8 cellular contexts compared by ENCODE assay signal in the genomic region with DNA sequence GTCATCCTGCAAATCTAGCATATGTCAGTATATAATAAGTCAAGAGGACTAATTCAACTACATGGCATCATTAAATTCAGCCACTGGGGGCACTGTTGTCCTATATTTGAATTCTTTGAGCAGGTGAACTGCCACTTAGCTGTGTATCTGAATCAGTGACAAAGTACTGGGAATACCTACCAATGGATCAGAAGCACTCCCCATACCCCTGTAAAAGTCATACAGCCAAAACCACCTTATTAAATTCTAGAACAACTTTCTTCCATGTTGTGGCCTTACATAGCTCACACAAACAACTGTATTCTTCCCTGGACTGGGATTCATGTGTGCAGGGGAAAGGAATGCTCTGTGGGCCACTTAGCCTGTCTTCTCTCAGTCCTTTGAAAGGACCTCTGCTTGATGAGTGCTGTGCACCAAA. TPM values are rescaled to one million over a fixed set of nuclear protein-coding genes. Genes with fewer than 3 reads are reported as not detected.
A peak's percentile ranks its signal among the peaks of the same experiment; 100 is the strongest.
DNase-seq lines count a peak whose midpoint lies in the region; ATAC-seq, FAIRE-seq and TF ChIP-seq lines count a peak whose summit lies in the region.

No MANE protein-coding gene starts in this region.

- DNase-seq in A673 (ENCODE audit: low spot score), result peak; percentile 88
- DNase-seq in NCI-H526 treated with DMSO at 0.1 percent for 48 hours (lab: John Stamatoyannopoulos, UW), result peak; percentile 67
- peak; percentile 84 for DNase-seq in activated CD8-positive, alpha-beta T cell treated with anti-CD3 and anti-CD28 coated beads, Interleukin-2, amount 10 ng/mL, durations not matched to agents 7 days and 5 days
- DNase-seq in H1 (ENCODE audit: low read depth in 1 of 2, low spot score in 2 of 2), result peak; percentile 43 to 81
- peak; percentile 51 for DNase-seq in middle frontal gyrus (ENCODE audit: extremely low spot score, low spot score)
- peak; percentile 42 for DNase-seq in stimulated activated naive B cell treated with anti-CD40 and anti-IgM and Interleukin-4, amounts not matched to agents 10 μg/mL and 1 μg/mL and 100 μg/mL, for 72 hours

- 0 out of 2 replicates have a peak overlapping the region, but pooled peaks have one; percentile 69 for H2BK12ac ChIP-seq in H1 (ENCODE audit: low read depth, low read length)

- H2AFZ ChIP-seq in H1 (ENCODE audit: low read length), result no peak overlapping the region

- H3K23me2 ChIP-seq in H1 (ENCODE audit: low read depth, low read length), result no peaks in the 10 kb centered on the region

- TF ChIP-seq CTCF in A673 (conservative IDR thresholded peaks at IDR 0.05; ENCODE audit: low read depth, low read length), result peak; percentile 83
- peak in 2 of 3 experiments; percentile 64 to 75; a peak in 3 of 4 replicates for TF ChIP-seq CTCF in H1 (IDR thresholded peaks at IDR 0.05; ENCODE audit: control extremely low read depth in 1 of 3, insufficient read depth in 1 of 3, low read depth in 1 of 3, low read length in 3 of 3)

- H3K36me3 Mint-ChIP-seq in activated CD8-positive, alpha-beta T cell treated with anti-CD3 and anti-CD28 coated beads, Interleukin-2, amount 10 ng/mL, durations not matched to agents 7 days and 5 days (ENCODE audit: low read depth), result peaks cover 4% of the 10 kb centered on the region
- peaks cover 0 to 1% of the 10 kb centered on the region in 2 donors for H3K36me3 Mint-ChIP-seq in stimulated activated naive B cell treated with anti-CD40 and anti-IgM and Interleukin-4, amounts not matched to agents 10 μg/mL and 1 μg/mL and 100 μg/mL, for 72 hours

- no peaks in the 10 kb centered on the region for H4K20me1 ChIP-seq in H1 (replicated peaks in 1 of 2; ENCODE audit: control insufficient read depth in 1 of 2, insufficient read depth in 2 of 2, low read length in 2 of 2)

- no peak overlapping the region for H3K4me2 ChIP-seq in H1 (ENCODE audit: insufficient read depth in 1 of 2, low read depth in 2 of 2, low read length in 2 of 2)

- no peaks in the 10 kb centered on the region for H3K79me1 ChIP-seq in H1 (ENCODE audit: low read depth, low read length)

- H3K27ac Mint-ChIP-seq in activated CD8-positive, alpha-beta T cell treated with anti-CD3 and anti-CD28 coated beads, Interleukin-2, amount 10 ng/mL, durations not matched to agents 7 days and 5 days, result no peak overlapping the region
- H3K27ac Mint-ChIP-seq in stimulated activated naive B cell treated with anti-CD40 and anti-IgM and Interleukin-4, amounts not matched to agents 10 μg/mL and 1 μg/mL and 100 μg/mL, for 72 hours, result no peak overlapping the region

- H3K27me3 Mint-ChIP-seq in activated CD8-positive, alpha-beta T cell treated with anti-CD3 and anti-CD28 coated beads, Interleukin-2, amount 10 ng/mL, durations not matched to agents 7 days and 5 days (ENCODE audit: low read depth), result no peaks in the 10 kb centered on the region
- peaks cover 14 to 37% of the 10 kb centered on the region in 2 donors for H3K27me3 Mint-ChIP-seq in stimulated activated naive B cell treated with anti-CD40 and anti-IgM and Interleukin-4, amounts not matched to agents 10 μg/mL and 1 μg/mL and 100 μg/mL, for 72 hours

- peak; percentile 73 for FAIRE-seq in H1 (lab: Jason Lieb, UNC)

- H3K4me1 Mint-ChIP-seq in activated CD8-positive, alpha-beta T cell treated with anti-CD3 and anti-CD28 coated beads, Interleukin-2, amount 10 ng/mL, durations not matched to agents 7 days and 5 days (ENCODE audit: low read depth), result peaks cover 21% of the 10 kb centered on the region
- no peaks in the 10 kb centered on the region for H3K4me1 Mint-ChIP-seq in stimulated activated naive B cell treated with anti-CD40 and anti-IgM and Interleukin-4, amounts not matched to agents 10 μg/mL and 1 μg/mL and 100 μg/mL, for 72 hours

- H3K27me3 ChIP-seq in A673 (replicated peaks; ENCODE audit: insufficient read depth, low read depth, low read length, poor library complexity) (no peaks in the 10 kb centered on the region), H1 (replicated peaks in 1 of 4; ENCODE audit: control insufficient read depth in 3 of 4, extremely low read depth in 1 of 4, insufficient read depth in 3 of 4, low read length in 3 of 4) (no peaks in the 10 kb centered on the region)

- H2BK120ac ChIP-seq in H1 (replicated peaks; ENCODE audit: low read depth, low read length), result no peak overlapping the region

- no peak for TF ChIP-seq POLR2A in H1 (IDR thresholded peaks at IDR 0.05; ENCODE audit: control extremely low read depth in 1 of 2, low read depth in 2 of 2, low read length in 2 of 2)

- H3K14ac ChIP-seq in H1 (ENCODE audit: insufficient read length), result no peak overlapping the region

- H3K27ac ChIP-seq in A673 (ENCODE audit: low read depth, low read length, poor library complexity, severe bottlenecking) (peak overlapping the region; percentile 67), H1 (ENCODE audit: low read depth, low read length) (no peak overlapping the region)

- H2AK5ac ChIP-seq in H1 (ENCODE audit: low read depth, low read length), result no peak overlapping the region

- no peak overlapping the region for H3K56ac ChIP-seq in H1 (replicated peaks; ENCODE audit: insufficient read length, low read depth, low read length)

- H4K5ac ChIP-seq in H1 (ENCODE audit: insufficient read length, low read depth, low read length), result no peak overlapping the region

- no peaks in the 10 kb centered on the region for H3K79me2 ChIP-seq in H1 (ENCODE audit: control insufficient read depth in 1 of 2, insufficient read depth in 2 of 2, low read length in 2 of 2)

- no peak overlapping the region for H2BK5ac ChIP-seq in H1 (ENCODE audit: low read depth, low read length)

- no peak overlapping the region for H3K9ac ChIP-seq in H1 (replicated peaks in 1 of 4; ENCODE audit: extremely low read depth in 1 of 4, low read depth in 3 of 4, low read length in 3 of 4)

- H3K36me3 ChIP-seq in A673 (ENCODE audit: insufficient read depth, low read length, poor library complexity, severe bottlenecking) (peaks cover 36% of the 10 kb centered on the region), H1 (ENCODE audit: control insufficient read depth in 2 of 4, insufficient read depth in 4 of 4, low read length in 3 of 4) (no peaks in the 10 kb centered on the region)

- no peak overlapping the region for H3K23ac ChIP-seq in H1 (ENCODE audit: insufficient read length)

- no peak overlapping the region for H3K18ac ChIP-seq in H1 (ENCODE audit: extremely low read depth, low read length)

- peak; percentile 79 to 87 for TF ChIP-seq RAD21 in H1 (IDR thresholded peaks at IDR 0.05 in 1 of 2, conservative IDR thresholded peaks at IDR 0.05 in 1 of 2; ENCODE audit: low read depth in 2 of 2, low read length in 2 of 2)

- no peak overlapping the region for H4K91ac ChIP-seq in H1 (replicated peaks; ENCODE audit: insufficient read length, low read length)

- no peak overlapping the region for H3K4me3 ChIP-seq in A673 (ENCODE audit: low read depth, low read length, poor library complexity, severe bottlenecking)
- no peak overlapping the region for H3K4me3 ChIP-seq in H1 (ENCODE audit: extremely low read depth in 1 of 4, insufficient read depth in 2 of 4, low read depth in 3 of 4, low read length in 4 of 4)

- no peak overlapping the region for H3K4me3 Mint-ChIP-seq in activated CD8-positive, alpha-beta T cell treated with anti-CD3 and anti-CD28 coated beads, Interleukin-2, amount 10 ng/mL, durations not matched to agents 7 days and 5 days
- no peak overlapping the region for H3K4me3 Mint-ChIP-seq in stimulated activated naive B cell treated with anti-CD40 and anti-IgM and Interleukin-4, amounts not matched to agents 10 μg/mL and 1 μg/mL and 100 μg/mL, for 72 hours

- H3K9me3 ChIP-seq in A673 (ENCODE audit: low read depth, low read length, poor library complexity, severe bottlenecking), result no peaks in the 10 kb centered on the region
- H3K9me3 ChIP-seq in H1 (ENCODE audit: insufficient read depth in 2 of 2, low read depth in 1 of 2, low read length in 1 of 2), result peaks cover 0 to 2% of the 10 kb centered on the region in 2 experiments; a peak in 1 of 4 replicates

- H3K4ac ChIP-seq in H1 (replicated peaks; ENCODE audit: insufficient read length, low read depth, low read length), result no peak overlapping the region

- H2BK15ac ChIP-seq in H1 (ENCODE audit: low read length), result no peak overlapping the region

- POLR2A ChIA-PET in A673 (lab: Charles Lee; ENCODE audit: low non-redundant PET) (no interaction called here), H1 (lab: Charles Lee; ENCODE audit: partially characterized antibody) (interaction anchor here (0.6 to 1.3 kb wide), 4 partner anchors 16 to 35 kb away, joined by 3 read pairs; no protein-coding TSS in a partner anchor)
- POLR2A ChIA-PET in activated CD8-positive, alpha-beta T cell treated with anti-CD3 and anti-CD28 coated beads, Interleukin-2, amount 10 ng/mL, durations not matched to agents 7 days and 5 days (lab: Charles Lee), result interaction anchor here (0.9 kb wide), 1 partner anchor 135 kb away, joined by 4 read pairs; no protein-coding TSS in a partner anchor

- H2BK20ac ChIP-seq in H1 (ENCODE audit: low read length), result peak overlapping the region; percentile 28; the same call in 1 of the 2 replicates

- peak; percentile 87 for ATAC-seq in GM18511 (IDR thresholded peaks at IDR 0.05; ENCODE audit: unreplicated experiment)
- ATAC-seq in HG03280 (IDR thresholded peaks at IDR 0.05; ENCODE audit: unreplicated experiment), result peak; percentile 78
- ATAC-seq in activated CD8-positive, alpha-beta T cell treated with anti-CD3 and anti-CD28 coated beads, Interleukin-2, amount 10 ng/mL, durations not matched to agents 7 days and 5 days, result peak; percentile 78
- peak; percentile 81 for ATAC-seq in stimulated activated naive B cell treated with anti-CD40 and anti-IgM and Interleukin-4, amounts not matched to agents 10 μg/mL and 1 μg/mL and 100 μg/mL, for 72 hours (replicated peaks)

- H3K9me3 Mint-ChIP-seq in activated CD8-positive, alpha-beta T cell treated with anti-CD3 and anti-CD28 coated beads, Interleukin-2, amount 10 ng/mL, durations not matched to agents 7 days and 5 days (ENCODE audit: insufficient read depth), result no peaks in the 10 kb centered on the region
- peaks cover 0 to 2% of the 10 kb centered on the region in 2 donors for H3K9me3 Mint-ChIP-seq in stimulated activated naive B cell treated with anti-CD40 and anti-IgM and Interleukin-4, amounts not matched to agents 10 μg/mL and 1 μg/mL and 100 μg/mL, for 72 hours

- H3K4me1 ChIP-seq in A673 (ENCODE audit: insufficient read depth, low read length, poor library complexity, severe bottlenecking) (no peaks in the 10 kb centered on the region), H1 (replicated peaks in 1 of 4; ENCODE audit: control insufficient read depth in 3 of 4, insufficient read depth in 4 of 4, low read length in 3 of 4) (peaks cover 0 to 3% (median 0%) of the 10 kb centered on the region in 4 experiments; a peak in 2 of 7 replicates)

- CTCF ChIA-PET in A673 (lab: Charles Lee), result interaction anchor here (0.7 to 1.2 kb wide), 4 partner anchors 35 to 145 kb away, joined by 3 to 11 read pairs (median 4); no protein-coding TSS in a partner anchor
- CTCF ChIA-PET in activated CD8-positive, alpha-beta T cell treated with anti-CD3 and anti-CD28 coated beads, Interleukin-2, amount 10 ng/mL, durations not matched to agents 7 days and 5 days (lab: Charles Lee), result interaction anchor here (0.6 to 2.7 kb wide), 35 partner anchors 9 to 319 kb away, joined by 3 to 37 read pairs (median 4); partner anchors contain the start of genes AK3, CDC37L1 and SPATA6L
- CTCF ChIA-PET in H1 (lab: Charles Lee; ENCODE audit: partially characterized antibody), result interaction anchor here (0.9 to 7.4 kb wide), 30 partner anchors 8 to 386 kb away, joined by 3 to 68 read pairs (median 4); partner anchors contain the start of gene PLPP6

- no peak overlapping the region for H4K8ac ChIP-seq in H1 (ENCODE audit: extremely low read depth, insufficient read depth, low read length)

- TF ChIP-seq EP300 in H1 (IDR thresholded peaks at IDR 0.05; ENCODE audit: borderline replicate concordance in 1 of 2, low read depth in 2 of 2, low read length in 2 of 2), result no peak

- no TSS peak for BruUV-seq in A673 (replicated peaks; lab: Mats Ljungman, UMichigan)

- intact Hi-C loops in A673 (cut with micrococcal nuclease; ENCODE audit: unreplicated experiment), result loop anchor here (10.0 kb wide), 1 partner anchor 140 kb away; the partner anchor contains the start of gene AK3

RNA-seq across cellular contexts. Expression of gene PLPP6, which starts 57.4 kb away (rescaled TPM):
- 30.9 and 39.5 TPM in 2 replicates for total RNA-seq in A673 (2021)
- 1 to 10 TPM; 5.2 to 6.0 TPM for total RNA-seq in activated CD8-positive, alpha-beta T cell treated with anti-CD3 and anti-CD28 coated beads, Interleukin-2, amount 10 ng/mL, durations not matched to agents 7 days and 5 days
- 12.0 and 13.3 TPM in 2 replicates for total RNA-seq in H1 (2021; fragmentation: NEBNext Ultra II Directional; extraction: Animal tissue kit (Norgen Biotek cat#: 25700))
- 11.8 and 13.0 TPM in 2 replicates for polyA plus RNA-seq in H1 (2011; rRNA removed)
- 12.1 TPM for polyA plus RNA-seq in H1 (2011; cell fraction: cytosol; rRNA removed)
- polyA plus RNA-seq in H1 (2011; cell fraction: nucleus; rRNA removed), result 12.1 TPM
- polyA plus RNA-seq in H1 (2012, experiment 1 of 2), result 8.9 to 11.4 TPM (median 9.3 TPM) in 4 replicates
- polyA plus RNA-seq in H1 (2012, experiment 2 of 2), result 1.9 TPM
- 14.2 TPM for polyA plus RNA-seq in H1 (2013, experiment 1 of 2)
- 17.0 TPM for polyA plus RNA-seq in H1 (2013, experiment 2 of 2)
- polyA minus RNA-seq in H1 (2011; rRNA and poly(A)+ RNA removed), result 17.4 and 19.6 TPM in 2 replicates
- polyA minus RNA-seq in H1 (2011; cell fraction: cytosol; rRNA and poly(A)+ RNA removed), result 10.4 TPM
- 19.6 TPM for polyA minus RNA-seq in H1 (2011; cell fraction: nucleus; rRNA and poly(A)+ RNA removed)
